In genomic region chr1:179883040-179883501, GRCh38 we compare ENCODE assay signal across 8 cellular contexts. TPM values are rescaled to one million over a fixed set of nuclear protein-coding genes. Genes with fewer than 3 reads are reported as not detected.
DNase-seq lines count a peak whose midpoint lies in the region; ATAC-seq and TF ChIP-seq lines count a peak whose summit lies in the region.

No MANE protein-coding gene starts in this region.

- no peak overlapping the region for H3K23ac ChIP-seq in trophoblast cell (ENCODE audit: low read length)

- H3K4me1 Mint-ChIP-seq in T-cell = peaks cover 60 to 72% (median 69%) of the 10 kb centered on the region in 3 donors

- H3K79me1 ChIP-seq in trophoblast cell (ENCODE audit: low read length) = peaks cover 12% of the 10 kb centered on the region

- H3K4me3 ChIP-seq in fibroblast of the aortic adventitia (ENCODE audit: low read depth, low read length) (peak overlapping the region; percentile 90), trophoblast cell (ENCODE audit: low read depth, low read length) (peak overlapping the region; percentile 82)

- peak overlapping the region; percentile 42 for H3K9ac ChIP-seq in trophoblast cell (ENCODE audit: low read length)

- no peaks in the 10 kb centered on the region for H3K9me3 Mint-ChIP-seq in T-cell

- no peak overlapping the region for H2AK5ac ChIP-seq in trophoblast cell (ENCODE audit: low read length)

- no peak overlapping the region for H2BK12ac ChIP-seq in trophoblast cell (ENCODE audit: low read length)

- peak overlapping the region; percentile 100 for H3K27ac Mint-ChIP-seq in T-cell

- WGBS in trophoblast cell (ENCODE audit: extremely low coverage, insufficient coverage, insufficient read length) = no CpG with 5 or more reads among the region's 23 CpGs

- peak overlapping the region; percentile 33 for H2BK120ac ChIP-seq in trophoblast cell (ENCODE audit: insufficient read depth, low read length, poor library complexity)

- peak overlapping the region; percentile 93 for H3K27ac ChIP-seq in trophoblast cell (ENCODE audit: low read depth, low read length)

- peak; percentile 8 for ATAC-seq in HG02938 (IDR thresholded peaks at IDR 0.05; ENCODE audit: unreplicated experiment)
- peak; percentile 11 to 42 (median 29) for ATAC-seq in T-cell (replicated peaks in 1 of 4)

- H3K4me3 Mint-ChIP-seq in T-cell = peak overlapping the region; percentile 93 to 99 (median 95)

- no peaks in the 10 kb centered on the region for H3K27me3 ChIP-seq in trophoblast cell (ENCODE audit: insufficient read depth, low read length)

- peaks cover 0 to 2% of the 10 kb centered on the region in 2 experiments for H3K4me1 ChIP-seq in trophoblast cell (ENCODE audit: control insufficient read depth in 1 of 2, insufficient read depth in 2 of 2, low read length in 2 of 2)

- no peaks in the 10 kb centered on the region for H3K9me3 ChIP-seq in trophoblast cell (ENCODE audit: insufficient read depth, low read depth, low read length)

- DNase-seq in SIG-M5 treated with dmso at 0.1 percent for 504 hours (lab: John Stamatoyannopoulos, UW; ENCODE audit: unreplicated experiment) (peak; percentile 85), SIG-M5 (lab: John Stamatoyannopoulos, UW) (no peak), T-cell (peak in 27 of 34 experiments; percentile 8 to 55 (median 38)), fibroblast of the aortic adventitia (ENCODE audit: low read depth) (no peak), trophoblast cell (no peak), islet precursor cell (no peak)
- no peak for DNase-seq in effector CD8-positive, alpha-beta T cell (lab: John Stamatoyannopoulos, UW)

- peaks cover 0 to 2% of the 10 kb centered on the region in 2 experiments for H3K36me3 ChIP-seq in trophoblast cell (ENCODE audit: control insufficient read depth in 1 of 2, insufficient read depth in 2 of 2, low read length in 2 of 2)

- TF ChIP-seq CTCF in fibroblast of the aortic adventitia (IDR thresholded peaks at IDR 0.05; ENCODE audit: insufficient read depth, low read length) = no peak

- H3K14ac ChIP-seq in trophoblast cell (ENCODE audit: low read length) = peak overlapping the region; percentile 58

- peak overlapping the region; percentile 15 for H3K18ac ChIP-seq in trophoblast cell (ENCODE audit: low read length)

- peak overlapping the region; percentile 93 for H3K4me2 ChIP-seq in trophoblast cell (ENCODE audit: low read length)

- H4K12ac ChIP-seq in trophoblast cell (ENCODE audit: low read depth, low read length) = peak overlapping the region; percentile 31

- peaks cover 13% of the 10 kb centered on the region for H3K36me3 Mint-ChIP-seq in T-cell

- H3K4ac ChIP-seq in trophoblast cell (ENCODE audit: low read depth, low read length) = peak overlapping the region; percentile 16

- peak overlapping the region; percentile 63 for H4K8ac ChIP-seq in trophoblast cell (ENCODE audit: low read depth, low read length)

- H4K91ac ChIP-seq in trophoblast cell (ENCODE audit: low read depth, low read length) = peak overlapping the region; percentile 32

- POLR2A ChIA-PET in T-cell (lab: Charles Lee) = interaction anchor here in 1 of 2 donors (0.8 to 2.7 kb wide), 8 partner anchors 10 to 1150 kb away, joined by 3 to 22 read pairs (median 4); partner anchors contain the start of genes CEP350 and MR1

- H3K27me3 Mint-ChIP-seq in T-cell = no peaks in the 10 kb centered on the region

- CTCF ChIA-PET in T-cell (lab: Charles Lee) = interaction anchor here (0.5 to 2.5 kb wide), 5 partner anchors 15 to 292 kb away, joined by 3 to 14 read pairs (median 6); partner anchors contain the start of gene CEP350 (in 1 of the 2)

- peaks cover 10% of the 10 kb centered on the region for H3K79me2 ChIP-seq in trophoblast cell (ENCODE audit: control insufficient read depth, insufficient read depth, low read length, poor library complexity)

- peak overlapping the region; percentile 24 for H2BK5ac ChIP-seq in trophoblast cell (ENCODE audit: low read depth, low read length, poor library complexity)

- peak overlapping the region; percentile 24 for H2AFZ ChIP-seq in trophoblast cell (ENCODE audit: insufficient read depth, low read length, poor library complexity)

RNA-seq across cellular contexts. Expression of gene TOR1AIP1, which starts 1.0 kb away (rescaled TPM):
- 10 to 100 TPM; 41.1 to 60.3 (median 44.7) TPM for total RNA-seq in T-cell
- 30.0 and 77.5 TPM in 2 replicates for total RNA-seq in fibroblast of the aortic adventitia (ENCODE audit: low replicate concordance)
- polyA plus RNA-seq in trophoblast cell (2013) = 24.4 and 27.7 TPM in 2 replicates

RNA-seq across cellular contexts. Expression of gene TOR1AIP2, which starts 5.5 kb away (rescaled TPM):
- 10 to 100 TPM; 39.6 to 65.9 (median 42.9) TPM for total RNA-seq in T-cell
- total RNA-seq in fibroblast of the aortic adventitia (ENCODE audit: low replicate concordance) = 105 and 141 TPM in 2 replicates
- 74.2 and 76.8 TPM in 2 replicates for polyA plus RNA-seq in trophoblast cell (2013)

Comparison
In these comparisons a context has a peak if more than half of its experiments do, and no peak if none do; other contexts are left out.
1. DNase-seq: peak in SIG-M5 treated with dmso at 0.1 percent for 504 hours (single experiment) and T-cell (27 of 34); none in SIG-M5 (single experiment), fibroblast of the aortic adventitia (single experiment), trophoblast cell (0 of 2), islet precursor cell (single experiment) and effector CD8-positive, alpha-beta T cell (single experiment).